ENCODE assay signal across 27 cellular contexts in genomic region chr2:109316091-109316490, GRCh38.
"Had no signal": no experiment of that assay in that cellular context is flagged by ENCODE, and none has a peak within 500 bp of the region (broad histone marks: within the 10 kb centered on the region; RNA-seq: fewer than 3 reads in every experiment).

No MANE protein-coding gene starts in this region.

- H3K4me2 ChIP-seq: smooth muscle cell had no signal

- H3K27me3 ChIP-seq: esophagus squamous epithelium, heart right ventricle, left lung, right atrium auricular region, suprapubic skin, transverse colon, upper lobe of right lung, uterus had no signal

- H3K4me3 ChIP-seq: esophagus squamous epithelium, heart right ventricle, left lung, prostate gland, right atrium auricular region, smooth muscle cell, suprapubic skin, transverse colon, upper lobe of right lung, uterus had no signal

- H3K9me3 ChIP-seq: esophagus squamous epithelium, heart right ventricle, left lung, prostate gland, right atrium auricular region, suprapubic skin, transverse colon, upper lobe of right lung, uterus had no signal

- H3K27ac ChIP-seq: heart right ventricle, left lung, prostate gland, right atrium auricular region, suprapubic skin, transverse colon, upper lobe of right lung, uterus had no signal

- H3K36me3 ChIP-seq: esophagus squamous epithelium, heart right ventricle, left lung, prostate gland, right atrium auricular region, suprapubic skin, transverse colon, upper lobe of right lung, uterus had no signal

- DNase-seq: dermis blood vessel endothelial cell; effector memory CD4-positive, alpha-beta T cell; erythroblast; esophagus squamous epithelium; glutamatergic neuron; heart right ventricle; hippocampal formation; left cardiac atrium; left lung; mesendoderm; midbrain; naive thymus-derived CD8-positive, alpha-beta T cell; nephron progenitor cell; nucleus accumbens; stimulated activated CD4-positive, alpha-beta T cell treated with anti-CD3 and anti-CD28 coated beads, Interleukin-12 subunit alpha, Interleukin-12 subunit beta, amount 100 ng/mL, for 4 hours; stimulated activated CD4-positive, alpha-beta T cell treated with anti-CD3 and anti-CD28 coated beads, Interleukin-1b, Interleukin-23, amount 100 ng/mL, for 48 hours; stimulated activated CD4-positive, alpha-beta T cell treated with anti-CD3 and anti-CD28 coated beads, Interleukin-4, amount 100 ng/mL, for 1 hour; stimulated activated CD8-positive, alpha-beta memory T cell treated with anti-CD3 and anti-CD28 coated beads, Interleukin-4, amount 100 ng/mL, for 48 hours; stimulated activated naive CD4-positive, alpha-beta T cell; stimulated activated naive CD8-positive, alpha-beta T cell treated with anti-CD3 and anti-CD28 coated beads, Interleukin-15, amount 100 ng/mL, for 72 hours; transverse colon; upper lobe of right lung; uterus had no signal
